In the genomic region with DNA sequence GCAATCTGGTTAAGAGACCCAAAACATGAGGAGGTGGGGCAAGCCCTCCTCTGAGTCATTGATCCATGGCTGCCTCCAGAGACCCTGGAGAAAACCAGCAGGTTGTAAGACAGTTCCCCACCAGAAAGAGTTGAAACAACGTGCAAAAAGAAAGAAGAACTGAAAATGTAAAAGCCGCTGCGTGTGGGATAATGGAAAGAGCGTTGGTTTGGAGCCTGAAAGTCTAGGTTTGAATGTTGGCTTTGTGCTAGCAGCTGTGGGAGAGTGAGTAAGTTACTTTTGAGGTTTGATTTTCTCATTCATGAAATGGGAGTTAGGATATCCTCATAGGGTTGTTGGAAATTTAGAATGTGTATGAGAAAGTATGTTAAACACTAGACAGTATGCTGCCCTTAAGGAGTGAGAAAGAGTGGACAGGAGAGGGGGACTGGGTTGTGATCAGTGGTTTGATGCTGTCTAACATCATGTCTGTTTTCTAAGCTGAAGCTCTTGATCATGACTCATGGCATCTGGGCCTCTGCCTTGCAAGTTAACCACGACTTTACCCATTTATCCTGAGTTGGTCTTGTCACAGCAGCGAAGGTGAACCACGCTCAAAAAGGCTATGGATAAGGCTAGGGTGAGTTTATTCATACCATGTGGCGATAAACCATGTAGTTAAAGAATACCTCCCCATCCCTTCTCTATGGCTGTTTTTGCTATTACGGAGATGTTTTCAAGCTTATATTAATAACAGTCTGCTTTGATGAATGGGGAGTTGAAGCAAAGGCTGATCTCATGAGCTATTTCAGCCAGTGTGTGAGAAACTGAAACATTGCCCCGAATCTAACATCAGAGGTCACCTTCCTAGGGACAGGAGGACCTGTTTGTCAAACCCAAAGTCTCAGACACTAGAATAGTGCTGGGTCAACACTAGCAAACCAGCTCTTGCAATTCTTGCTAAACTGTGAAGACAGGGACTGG, we compare ENCODE assay signal across 8 cellular contexts. TPM values are rescaled to one million over a fixed set of nuclear protein-coding genes. Genes with fewer than 3 reads are reported as not detected.
A peak's percentile ranks its signal among the peaks of the same experiment; 100 is the strongest.
DNase-seq lines count a peak whose midpoint lies in the region; ATAC-seq and TF ChIP-seq lines count a peak whose summit lies in the region.

No MANE protein-coding gene starts in this region.

- peak overlapping the region; percentile 8 for H3K9ac ChIP-seq in skeletal muscle satellite cell (ENCODE audit: low read depth, low read length)

- H3K9me3 Mint-ChIP-seq in activated naive CD4-positive, alpha-beta T cell treated with anti-CD3 and anti-CD28 coated beads, Interleukin-2, amount 50 U/mL, for 72 hours, result no peaks in the 10 kb centered on the region
- H3K9me3 Mint-ChIP-seq in activated naive CD4-positive, alpha-beta T cell treated with anti-CD3 and anti-CD28 coated beads, Interleukin-2, amount 10 ng/mL, durations not matched to agents 7 days and 5 days, result no peaks in the 10 kb centered on the region
- no peaks in the 10 kb centered on the region for H3K9me3 Mint-ChIP-seq in Calu3 (ENCODE audit: low read depth, unreplicated experiment)

- intact Hi-C loops in Calu3 (cut with micrococcal nuclease; ENCODE audit: unreplicated experiment), result no loop called here

- peak in 1 of 2 donors; percentile 4 for DNase-seq in activated naive CD4-positive, alpha-beta T cell treated with anti-CD3 and anti-CD28 coated beads, Interleukin-2, amount 50 U/mL, for 72 hours (ENCODE audit: low spot score in 2 of 2)
- no peak for DNase-seq in activated naive CD4-positive, alpha-beta T cell treated with anti-CD3 and anti-CD28 coated beads, Interleukin-2, amount 10 ng/mL, durations not matched to agents 7 days and 5 days
- DNase-seq in RPMI7951 (ENCODE audit: low read depth) (peak; percentile 85), NK-92 (lab: John Stamatoyannopoulos, UW; ENCODE audit: unreplicated experiment) (no peak), Calu3 (no peak), NCI-H446 treated with DMSO at 0.1 percent for 48 hours (lab: John Stamatoyannopoulos, UW) (no peak)

- peaks cover 14% of the 10 kb centered on the region for H3K27me3 Mint-ChIP-seq in activated naive CD4-positive, alpha-beta T cell treated with anti-CD3 and anti-CD28 coated beads, Interleukin-2, amount 10 ng/mL, durations not matched to agents 7 days and 5 days
- H3K27me3 Mint-ChIP-seq in Calu3 (ENCODE audit: unreplicated experiment), result peaks cover 22% of the 10 kb centered on the region

- no TSS peak for BruUV-seq in Calu3 (replicated peaks; lab: Mats Ljungman, UMichigan)

- peaks cover 57% of the 10 kb centered on the region for H3K4me1 ChIP-seq in skeletal muscle satellite cell (ENCODE audit: control insufficient read depth, insufficient read depth, low read length)

- H3K4me3 Mint-ChIP-seq in activated naive CD4-positive, alpha-beta T cell treated with anti-CD3 and anti-CD28 coated beads, Interleukin-2, amount 10 ng/mL, durations not matched to agents 7 days and 5 days, result no peak overlapping the region
- H3K4me3 Mint-ChIP-seq in Calu3 (ENCODE audit: low read depth, unreplicated experiment), result no peak overlapping the region

- H3K27me3 ChIP-seq in skeletal muscle satellite cell (ENCODE audit: control insufficient read depth, insufficient read depth, low read length), result no peaks in the 10 kb centered on the region

- ATAC-seq in activated naive CD4-positive, alpha-beta T cell treated with anti-CD3 and anti-CD28 coated beads, Interleukin-2, amount 50 U/mL, for 72 hours, result peak; percentile 82 to 93
- peak; percentile 77 for ATAC-seq in HG02885 (IDR thresholded peaks at IDR 0.05; ENCODE audit: poor library complexity, unreplicated experiment)

- CTCF ChIA-PET in activated naive CD4-positive, alpha-beta T cell treated with anti-CD3 and anti-CD28 coated beads, Interleukin-2, amount 10 ng/mL, durations not matched to agents 7 days and 5 days (lab: Charles Lee), result no interaction called here
- CTCF ChIA-PET in Calu3 (lab: Charles Lee), result no interaction called here

- H3K4me2 ChIP-seq in skeletal muscle satellite cell (ENCODE audit: low read length), result no peak overlapping the region

- no peak overlapping the region for H3K27ac Mint-ChIP-seq in activated naive CD4-positive, alpha-beta T cell treated with anti-CD3 and anti-CD28 coated beads, Interleukin-2, amount 50 U/mL, for 72 hours
- H3K27ac Mint-ChIP-seq in activated naive CD4-positive, alpha-beta T cell treated with anti-CD3 and anti-CD28 coated beads, Interleukin-2, amount 10 ng/mL, durations not matched to agents 7 days and 5 days, result no peak overlapping the region
- H3K27ac Mint-ChIP-seq in Calu3 (ENCODE audit: unreplicated experiment), result no peak overlapping the region

- no peak for TF ChIP-seq CTCF in Calu3 (IDR thresholded peaks at IDR 0.05; ENCODE audit: unreplicated experiment)

- H3K36me3 ChIP-seq in skeletal muscle satellite cell (ENCODE audit: insufficient read depth, low read length), result no peaks in the 10 kb centered on the region

- H3K4me1 Mint-ChIP-seq in activated naive CD4-positive, alpha-beta T cell treated with anti-CD3 and anti-CD28 coated beads, Interleukin-2, amount 10 ng/mL, durations not matched to agents 7 days and 5 days, result no peaks in the 10 kb centered on the region
- H3K4me1 Mint-ChIP-seq in Calu3 (ENCODE audit: low read depth, unreplicated experiment), result peaks cover 8% of the 10 kb centered on the region

- H3K9me3 ChIP-seq in skeletal muscle satellite cell (replicated peaks; ENCODE audit: low read length), result no peaks in the 10 kb centered on the region

- no peak overlapping the region for H3K4me3 ChIP-seq in skeletal muscle satellite cell (ENCODE audit: low read length)

- H3K36me3 Mint-ChIP-seq in activated naive CD4-positive, alpha-beta T cell treated with anti-CD3 and anti-CD28 coated beads, Interleukin-2, amount 50 U/mL, for 72 hours, result no peaks in the 10 kb centered on the region
- no peaks in the 10 kb centered on the region for H3K36me3 Mint-ChIP-seq in activated naive CD4-positive, alpha-beta T cell treated with anti-CD3 and anti-CD28 coated beads, Interleukin-2, amount 10 ng/mL, durations not matched to agents 7 days and 5 days
- no peaks in the 10 kb centered on the region for H3K36me3 Mint-ChIP-seq in Calu3 (ENCODE audit: insufficient read depth, unreplicated experiment)

RNA-seq across cellular contexts. Expression of gene ZNF366, which starts 41.3 kb away (rescaled TPM):
- not detected for total RNA-seq in activated naive CD4-positive, alpha-beta T cell treated with anti-CD3 and anti-CD28 coated beads, Interleukin-2, amount 50 U/mL, for 72 hours
- total RNA-seq in RPMI7951 (2014; rRNA removed; shearing (Covaris generic)), result not detected in 2 replicates
- total RNA-seq in skeletal muscle satellite cell (2012; rRNA removed), result under 0.01 TPM in 1 of 2 replicates, not detected in the other
- not detected in 2 replicates for total RNA-seq in Calu3 (2022)
